ENCODE assay signal across 1 cellular context in genomic region chr16:17917316-17918019, GRCh38.
TF ChIP-seq lines count a peak whose summit lies in the region.

No MANE protein-coding gene starts in this region.

TF ChIP-seq in HepG2, 621 proteins besides CTCF, POLR2A, EP300 and RAD21 (continued from another document and continues in another):
- no peak for TF ChIP-seq ZNF512B (CRISPR knock-in tag; IDR thresholded peaks at IDR 0.05; ENCODE audit: borderline replicate concordance)
- TF ChIP-seq ZNF503 (CRISPR knock-in tag; IDR thresholded peaks at IDR 0.05), result no peak
- no peak for TF ChIP-seq ZNF878 (CRISPR knock-in tag; IDR thresholded peaks at IDR 0.05)
- TF ChIP-seq SPEN (CRISPR knock-in tag; IDR thresholded peaks at IDR 0.05; ENCODE audit: low read depth), result no peak
- TF ChIP-seq ZNF441 (CRISPR knock-in tag; IDR thresholded peaks at IDR 0.05; ENCODE audit: borderline replicate concordance), result peak; percentile 83
- TF ChIP-seq ZBTB33 (CRISPR knock-in tag; IDR thresholded peaks at IDR 0.05), result no peak
- TF ChIP-seq GATA4 (IDR thresholded peaks at IDR 0.05; ENCODE audit: borderline replicate concordance, low read depth), result no peak
- no peak for TF ChIP-seq DDIT3 (CRISPR knock-in tag; IDR thresholded peaks at IDR 0.05)
- TF ChIP-seq ZNF83 (CRISPR knock-in tag; IDR thresholded peaks at IDR 0.05; ENCODE audit: borderline replicate concordance), result no peak
- no peak for TF ChIP-seq ZNF703 (CRISPR knock-in tag; IDR thresholded peaks at IDR 0.05; ENCODE audit: borderline replicate concordance)
- no peak for TF ChIP-seq BRD4 (CRISPR knock-in tag; IDR thresholded peaks at IDR 0.05)
- no peak for TF ChIP-seq ZBTB14 (CRISPR knock-in tag; IDR thresholded peaks at IDR 0.05)
- no peak for TF ChIP-seq FUBP1 (CRISPR knock-in tag; IDR thresholded peaks at IDR 0.05; ENCODE audit: borderline replicate concordance)
- TF ChIP-seq DBP (CRISPR knock-in tag; IDR thresholded peaks at IDR 0.05; ENCODE audit: not compliant biosample characterization), result no peak
- TF ChIP-seq ONECUT2 (CRISPR knock-in tag; IDR thresholded peaks at IDR 0.05), result peak; percentile 68; the same call in 1 of the 2 replicates
- TF ChIP-seq EHMT2 (IDR thresholded peaks at IDR 0.05; ENCODE audit: borderline replicate concordance, low read depth, low read length), result no peak
- no peak for TF ChIP-seq PTBP1 (IDR thresholded peaks at IDR 0.05; ENCODE audit: low read depth, low read length, poor library complexity, severe bottlenecking)
- TF ChIP-seq HIVEP1 (CRISPR knock-in tag; IDR thresholded peaks at IDR 0.05), result no peak
- TF ChIP-seq, protein P1, sequence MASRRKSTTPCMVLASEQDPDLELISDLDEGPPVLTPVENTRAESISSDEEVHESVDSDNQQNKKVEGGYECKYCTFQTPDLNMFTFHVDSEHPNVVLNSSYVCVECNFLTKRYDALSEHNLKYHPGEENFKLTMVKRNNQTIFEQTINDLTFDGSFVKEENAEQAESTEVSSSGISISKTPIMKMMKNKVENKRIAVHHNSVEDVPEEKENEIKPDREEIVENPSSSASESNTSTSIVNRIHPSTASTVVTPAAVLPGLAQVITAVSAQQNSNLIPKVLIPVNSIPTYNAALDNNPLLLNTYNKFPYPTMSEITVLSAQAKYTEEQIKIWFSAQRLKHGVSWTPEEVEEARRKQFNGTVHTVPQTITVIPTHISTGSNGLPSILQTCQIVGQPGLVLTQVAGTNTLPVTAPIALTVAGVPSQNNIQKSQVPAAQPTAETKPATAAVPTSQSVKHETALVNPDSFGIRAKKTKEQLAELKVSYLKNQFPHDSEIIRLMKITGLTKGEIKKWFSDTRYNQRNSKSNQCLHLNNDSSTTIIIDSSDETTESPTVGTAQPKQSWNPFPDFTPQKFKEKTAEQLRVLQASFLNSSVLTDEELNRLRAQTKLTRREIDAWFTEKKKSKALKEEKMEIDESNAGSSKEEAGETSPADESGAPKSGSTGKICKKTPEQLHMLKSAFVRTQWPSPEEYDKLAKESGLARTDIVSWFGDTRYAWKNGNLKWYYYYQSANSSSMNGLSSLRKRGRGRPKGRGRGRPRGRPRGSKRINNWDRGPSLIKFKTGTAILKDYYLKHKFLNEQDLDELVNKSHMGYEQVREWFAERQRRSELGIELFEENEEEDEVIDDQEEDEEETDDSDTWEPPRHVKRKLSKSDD (CRISPR knock-in tag; IDR thresholded peaks at IDR 0.05; ENCODE audit: low read depth), result no peak
- TF ChIP-seq, protein P2, sequence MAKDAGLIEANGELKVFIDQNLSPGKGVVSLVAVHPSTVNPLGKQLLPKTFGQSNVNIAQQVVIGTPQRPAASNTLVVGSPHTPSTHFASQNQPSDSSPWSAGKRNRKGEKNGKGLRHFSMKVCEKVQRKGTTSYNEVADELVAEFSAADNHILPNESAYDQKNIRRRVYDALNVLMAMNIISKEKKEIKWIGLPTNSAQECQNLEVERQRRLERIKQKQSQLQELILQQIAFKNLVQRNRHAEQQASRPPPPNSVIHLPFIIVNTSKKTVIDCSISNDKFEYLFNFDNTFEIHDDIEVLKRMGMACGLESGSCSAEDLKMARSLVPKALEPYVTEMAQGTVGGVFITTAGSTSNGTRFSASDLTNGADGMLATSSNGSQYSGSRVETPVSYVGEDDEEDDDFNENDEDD (CRISPR knock-in tag; IDR thresholded peaks at IDR 0.05; ENCODE audit: borderline replicate concordance), result no peak
- no peak for TF ChIP-seq TCF7L2 (IDR thresholded peaks at IDR 0.05; ENCODE audit: low read depth, low read length)
- TF ChIP-seq ATF3 (CRISPR knock-in tag; IDR thresholded peaks at IDR 0.05), result 0 out of 2 replicates have a peak, but pooled peaks have one; percentile 54
- TF ChIP-seq MED8 (CRISPR knock-in tag; IDR thresholded peaks at IDR 0.05; ENCODE audit: insufficient replicate concordance), result no peak
- TF ChIP-seq ZBTB34 (CRISPR knock-in tag; IDR thresholded peaks at IDR 0.05), result 0 out of 2 replicates have a peak, but pooled peaks have one; percentile 31
- TF ChIP-seq ZNF563 (CRISPR knock-in tag; IDR thresholded peaks at IDR 0.05), result no peak
- no peak for TF ChIP-seq ZFP90 (CRISPR knock-in tag; IDR thresholded peaks at IDR 0.05; ENCODE audit: borderline replicate concordance)
- TF ChIP-seq SALL2 (CRISPR knock-in tag; IDR thresholded peaks at IDR 0.05), result no peak
- TF ChIP-seq UBTF (CRISPR knock-in tag; IDR thresholded peaks at IDR 0.05), result no peak
